ENCODE assay signal across 18 cellular contexts in the genomic region with DNA sequence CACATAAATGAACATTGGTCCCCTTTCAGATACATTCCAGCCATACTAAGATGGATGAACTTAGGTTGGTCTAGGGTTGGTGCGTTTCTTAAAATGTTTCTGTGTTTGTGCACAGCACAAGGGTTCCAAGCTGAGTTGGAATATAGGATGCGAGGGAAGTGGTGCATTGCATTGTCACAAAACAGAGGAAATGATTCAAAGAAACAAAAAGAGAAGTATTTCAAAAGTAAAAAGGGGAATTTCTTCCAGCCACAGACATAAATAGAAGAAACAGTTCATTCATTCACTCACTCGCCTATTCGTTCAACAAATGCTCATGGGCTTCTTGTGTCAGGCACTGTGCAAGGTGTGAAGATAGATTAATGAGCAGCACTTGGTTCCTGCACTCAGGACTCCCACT.
"Had no signal": no experiment of that assay in that cellular context is flagged by ENCODE, and none has a peak within 500 bp of the region (broad histone marks: within the 10 kb centered on the region; RNA-seq: fewer than 3 reads in every experiment).

No MANE protein-coding gene starts in this region.

- DNase-seq: activated CD4-positive, alpha-beta T cell treated with anti-CD3 and anti-CD28 coated beads, Interleukin-2, amount 50 U/mL, for 1 hour; cortex of kidney; effector memory CD4-positive, alpha-beta T cell; immature natural killer cell; left cardiac atrium; naive B cell; right cardiac atrium; small intestine; stomach; T1000; thyroid gland; uterus had no signal

- ATAC-seq: left cardiac atrium, right cardiac atrium, WTC11 had no signal

- H3K9me3 ChIP-seq: stomach, thyroid gland, uterus had no signal

- H3K36me3 ChIP-seq: stomach, thyroid gland, uterus had no signal

- H3K4me1 ChIP-seq: thyroid gland, uterus had no signal

- H3K9me3 Mint-ChIP-seq: activated naive CD4-positive, alpha-beta T cell treated with anti-CD3 and anti-CD28 coated beads, Interleukin-2, amount 50 U/mL, for 24 hours; activated T-helper 2 cell treated with anti-CD3 and anti-CD28 coated beads, Interferon-gamma antibody, Interleukin-2, Interleukin-4, amounts not matched to agents 10 μg/mL and 5 μg/mL and 100 μg/mL, durations not matched to agents 14 hours and 24 hours and 36 hours; central memory CD8-positive, alpha-beta T cell; immature natural killer cell; naive B cell had no signal

- H3K27ac ChIP-seq: stomach, thyroid gland, uterus had no signal

- H3K4me3 ChIP-seq: lung, stomach, thyroid gland, uterus had no signal

- H3K4me3 Mint-ChIP-seq: activated naive CD4-positive, alpha-beta T cell treated with anti-CD3 and anti-CD28 coated beads, Interleukin-2, amount 50 U/mL, for 24 hours; central memory CD8-positive, alpha-beta T cell; immature natural killer cell; naive B cell; WTC11 had no signal

- H3K27me3 ChIP-seq: stomach, thyroid gland, uterus had no signal

- H3K36me3 Mint-ChIP-seq: activated naive CD4-positive, alpha-beta T cell treated with anti-CD3 and anti-CD28 coated beads, Interleukin-2, amount 50 U/mL, for 24 hours; immature natural killer cell; naive B cell; WTC11 had no signal

- H3K4me1 Mint-ChIP-seq: activated naive CD4-positive, alpha-beta T cell treated with anti-CD3 and anti-CD28 coated beads, Interleukin-2, amount 50 U/mL, for 24 hours; central memory CD8-positive, alpha-beta T cell; immature natural killer cell had no signal

- H3K27ac Mint-ChIP-seq: activated naive CD4-positive, alpha-beta T cell treated with anti-CD3 and anti-CD28 coated beads, Interleukin-2, amount 50 U/mL, for 24 hours; activated T-helper 2 cell treated with anti-CD3 and anti-CD28 coated beads, Interferon-gamma antibody, Interleukin-2, Interleukin-4, amounts not matched to agents 10 μg/mL and 5 μg/mL and 100 μg/mL, durations not matched to agents 14 hours and 24 hours and 36 hours; immature natural killer cell; naive B cell; progenitor cell of endocrine pancreas; WTC11 had no signal

- H3K27me3 Mint-ChIP-seq: activated naive CD4-positive, alpha-beta T cell treated with anti-CD3 and anti-CD28 coated beads, Interleukin-2, amount 50 U/mL, for 24 hours; progenitor cell of endocrine pancreas had no signal
